ENCODE assay signal across 8 cellular contexts in the genomic region with DNA sequence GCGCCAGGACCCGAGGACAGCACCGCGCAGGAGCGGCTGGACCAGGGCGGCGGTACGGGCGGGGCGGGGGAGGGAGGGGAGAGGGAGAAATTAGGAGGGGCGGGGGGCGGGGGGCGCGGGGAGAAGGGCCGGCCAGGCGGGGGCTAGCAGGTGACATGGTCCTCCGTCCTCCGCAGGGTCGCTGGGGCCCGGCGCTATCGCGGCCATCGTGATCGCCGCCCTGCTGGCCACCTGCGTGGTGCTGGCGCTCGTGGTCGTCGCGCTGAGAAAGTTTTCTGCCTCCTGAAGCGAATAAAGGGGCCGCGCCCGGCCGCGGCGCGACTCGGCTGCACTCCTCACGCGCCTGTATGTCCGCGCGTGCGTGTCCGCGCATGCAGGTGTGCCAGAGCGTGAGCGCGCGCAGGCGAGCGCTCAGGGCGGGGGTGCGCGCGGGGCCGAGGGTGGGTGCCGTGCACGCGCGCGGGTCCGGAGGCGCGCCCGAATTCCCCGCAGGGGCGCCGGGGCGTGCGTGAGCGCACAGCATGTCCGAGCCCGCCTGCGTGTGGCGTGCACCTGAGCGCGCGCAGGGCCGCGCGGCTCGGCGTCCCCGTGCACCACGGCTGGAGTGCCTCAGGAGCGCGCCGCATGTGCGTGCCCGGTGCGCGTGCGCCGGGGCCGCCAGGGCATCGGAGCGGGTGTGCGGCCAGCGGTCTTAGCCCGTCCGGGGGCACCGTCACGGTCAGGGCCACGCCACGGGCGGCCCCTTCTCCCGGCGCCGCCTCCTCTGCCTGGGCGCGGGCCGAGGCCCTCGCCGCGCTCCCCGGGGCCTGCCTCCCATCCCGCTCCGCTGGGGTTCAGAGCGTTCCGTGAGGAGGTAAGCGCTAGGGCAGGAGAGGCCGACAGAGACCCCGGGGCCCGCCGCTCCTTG. TPM values are rescaled to one million over a fixed set of nuclear protein-coding genes. Genes with fewer than 3 reads are reported as not detected.
A peak's percentile ranks its signal among the peaks of the same experiment; 100 is the strongest.
DNase-seq lines count a peak whose midpoint lies in the region; ATAC-seq and TF ChIP-seq lines count a peak whose summit lies in the region.

No MANE protein-coding gene starts in this region.

- ATAC-seq in RWPE2 (ENCODE audit: low read depth), result peak; percentile 55
- ATAC-seq in HG03521 (IDR thresholded peaks at IDR 0.05; ENCODE audit: unreplicated experiment), result no peak

- peak overlapping the region; percentile 19 for H3K4me3 ChIP-seq in BE2C (ENCODE audit: low read depth, low read length)
- peak overlapping the region; percentile 53 for H3K4me3 ChIP-seq in RWPE2 (ENCODE audit: severe bottlenecking)
- H3K4me3 ChIP-seq in ectodermal cell (ENCODE audit: insufficient read depth, low read depth, low read length), result peak overlapping the region; percentile 43
- peak overlapping the region; percentile 50 for H3K4me3 ChIP-seq in mesendoderm (ENCODE audit: low read length)
- peak overlapping the region; percentile 50 for H3K4me3 ChIP-seq in thymus (ENCODE audit: low read length)

- H3K4me1 ChIP-seq in BE2C (no peaks in the 10 kb centered on the region), RWPE2 (ENCODE audit: insufficient read depth, poor library complexity, severe bottlenecking) (no peaks in the 10 kb centered on the region), ectodermal cell (ENCODE audit: control insufficient read depth, insufficient read depth, low read length) (no peaks in the 10 kb centered on the region), mesendoderm (ENCODE audit: control insufficient read depth, low read depth, low read length) (no peaks in the 10 kb centered on the region), thymus (ENCODE audit: control insufficient read depth, insufficient read depth, low read length) (peaks cover 7% of the 10 kb centered on the region)

- no peak overlapping the region for H2BK120ac ChIP-seq in mesendoderm (ENCODE audit: low read depth, low read length)

- H4K8ac ChIP-seq in mesendoderm (ENCODE audit: low read depth, low read length), result no peak overlapping the region

- no peaks in the 10 kb centered on the region for H3K9me3 ChIP-seq in BE2C
- no peaks in the 10 kb centered on the region for H3K9me3 ChIP-seq in RWPE2 (ENCODE audit: severe bottlenecking)
- no peaks in the 10 kb centered on the region for H3K9me3 ChIP-seq in ectodermal cell (ENCODE audit: control insufficient read depth, low read length)
- H3K9me3 ChIP-seq in thymus (ENCODE audit: control insufficient read depth), result peaks cover 2% of the 10 kb centered on the region

- peak overlapping the region; percentile 88 for H3K56ac ChIP-seq in mesendoderm (ENCODE audit: low read length)

- 1% methylated on average over 119 to 123 of the region's 129 CpGs for WGBS in ectodermal cell, 2 experiments
- WGBS in mesendoderm (ENCODE audit: extremely low coverage, insufficient coverage, low lambda C conversion rate), result no CpG with 5 or more reads among the region's 129 CpGs
- 1% methylated on average over 127 of the region's 129 CpGs for WGBS in thymus

- H3K4me2 ChIP-seq in mesendoderm (ENCODE audit: low read length), result peak overlapping the region; percentile 77

- H3K36me3 ChIP-seq in BE2C, result no peaks in the 10 kb centered on the region
- no peaks in the 10 kb centered on the region for H3K36me3 ChIP-seq in RWPE2 (ENCODE audit: low read depth)
- no peaks in the 10 kb centered on the region for H3K36me3 ChIP-seq in ectodermal cell (ENCODE audit: control insufficient read depth, insufficient read depth, low read length)
- H3K36me3 ChIP-seq in mesendoderm (ENCODE audit: control insufficient read depth, insufficient read depth, low read length), result no peaks in the 10 kb centered on the region
- no peaks in the 10 kb centered on the region for H3K36me3 ChIP-seq in thymus (ENCODE audit: control insufficient read depth, insufficient read depth)

- no peaks in the 10 kb centered on the region for H3K79me1 ChIP-seq in mesendoderm (ENCODE audit: low read length)

- H3K9ac ChIP-seq in mesendoderm (ENCODE audit: low read length), result peak overlapping the region; percentile 43

- H3K27me3 ChIP-seq in BE2C, result peaks cover 20% of the 10 kb centered on the region
- no peaks in the 10 kb centered on the region for H3K27me3 ChIP-seq in RWPE2 (ENCODE audit: insufficient read depth, poor library complexity, severe bottlenecking)
- H3K27me3 ChIP-seq in ectodermal cell (ENCODE audit: control insufficient read depth, insufficient read depth, low read length, poor library complexity, severe bottlenecking), result peaks cover 46% of the 10 kb centered on the region
- no peaks in the 10 kb centered on the region for H3K27me3 ChIP-seq in mesendoderm (ENCODE audit: insufficient read depth, low read length, poor library complexity)
- peaks cover 22% of the 10 kb centered on the region for H3K27me3 ChIP-seq in thymus (ENCODE audit: control insufficient read depth, insufficient read depth)

- H2AK5ac ChIP-seq in mesendoderm (ENCODE audit: low read length), result no peak overlapping the region

- TF ChIP-seq CTCF in BE2C (IDR thresholded peaks at IDR 0.05; ENCODE audit: low read depth, low read length) (peak; percentile 1; the same call in 1 of the 2 replicates), GM20000 (IDR thresholded peaks at IDR 0.05; ENCODE audit: extremely low read depth, missing control alignments) (peak; percentile 15), RWPE2 (IDR thresholded peaks at IDR 0.05; ENCODE audit: poor library complexity, severe bottlenecking) (peak; percentile 32)

- no peak overlapping the region for H3K27ac ChIP-seq in RWPE2 (ENCODE audit: poor library complexity, severe bottlenecking)
- H3K27ac ChIP-seq in ectodermal cell (ENCODE audit: insufficient read depth, low read depth, low read length, poor library complexity, severe bottlenecking), result no peak overlapping the region
- no peak overlapping the region for H3K27ac ChIP-seq in mesendoderm (ENCODE audit: low read depth, low read length)
- no peak overlapping the region for H3K27ac ChIP-seq in thymus (ENCODE audit: low read depth)

- no peak overlapping the region for H4K5ac ChIP-seq in mesendoderm (ENCODE audit: low read length)

- no peak overlapping the region for H3K18ac ChIP-seq in mesendoderm (ENCODE audit: low read length)

- no peak for DNase-seq in BE2C
- DNase-seq in GM20000 (ENCODE audit: low spot score), result peak; percentile 72
- no peak for DNase-seq in RWPE2 (ENCODE audit: low spot score)
- DNase-seq in mesendoderm, result peak; percentile 26
- DNase-seq in OCI-M1 (lab: John Stamatoyannopoulos, UW), result no peak

- no peaks in the 10 kb centered on the region for H3K79me2 ChIP-seq in mesendoderm (ENCODE audit: control insufficient read depth, insufficient read depth, low read length)

- no peak overlapping the region for H2BK15ac ChIP-seq in mesendoderm (replicated peaks; ENCODE audit: low read depth)

- no peak overlapping the region for H3K23ac ChIP-seq in mesendoderm (ENCODE audit: low read length)

- H3K4ac ChIP-seq in mesendoderm (ENCODE audit: low read depth, low read length), result no peak overlapping the region

- no peak overlapping the region for H2BK5ac ChIP-seq in mesendoderm (ENCODE audit: low read length)

RNA-seq across cellular contexts. Expression of gene SNORC, which starts 6.3 kb away (rescaled TPM):
- 14.1 TPM for polyA plus RNA-seq in BE2C (2012; ENCODE audit: insufficient read depth, insufficient read length, low read depth)
- polyA plus RNA-seq in ectodermal cell (2013, experiment 1 of 4), result 0.89 TPM
- 0.78 TPM for polyA plus RNA-seq in ectodermal cell (2013, experiment 2 of 4)
- 1.0 TPM for polyA plus RNA-seq in ectodermal cell (2013, experiment 3 of 4)
- polyA plus RNA-seq in ectodermal cell (2013, experiment 4 of 4), result 0.97 TPM
- 0.86 TPM for polyA plus RNA-seq in mesendoderm (2013, experiment 1 of 2)
- polyA plus RNA-seq in mesendoderm (2013, experiment 2 of 2), result 0.46 TPM
- polyA plus RNA-seq in thymus, result 5.0 TPM

Comparison
In these comparisons a context has a peak if more than half of its experiments do, and no peak if none do; other contexts are left out.
1. DNase-seq: peak in GM20000 (single experiment) and mesendoderm (single experiment); none in BE2C (single experiment), RWPE2 (single experiment) and OCI-M1 (single experiment).
2. Peak in every context shown above with its lines, with median percentiles within 50 percentile points of each other: H3K4me3 ChIP-seq and CTCF ChIP-seq.